Comparison of ENCODE assay signal across 32 cellular contexts in genomic region chr5:9325549-9325948, GRCh38.
"Had no signal": no experiment of that assay in that cellular context is flagged by ENCODE, and none has a peak within 500 bp of the region (broad histone marks: within the 10 kb centered on the region; RNA-seq: fewer than 3 reads in every experiment).

No MANE protein-coding gene starts in this region.

- H3K27ac ChIP-seq: brain microvascular endothelial cell, coronary artery, dorsolateral prefrontal cortex had no signal

- DNase-seq: activated CD4-positive, alpha-beta memory T cell treated with anti-CD3 and anti-CD28 coated beads for 36 hours; activated CD4-positive, alpha-beta T cell treated with anti-CD3 and anti-CD28 coated beads for 36 hours; activated CD4-positive, alpha-beta T cell treated with anti-CD3 and anti-CD28 coated beads, Interleukin-2, amount 10 ng/mL, durations not matched to agents 24 days and 14 days; activated CD4-positive, CD25-positive, alpha-beta regulatory T cell; activated CD4-positive, CD25-positive, alpha-beta regulatory T cell treated with anti-CD3 and anti-CD28 coated beads, Interleukin-2, amount 50 U/mL, for 72 hours; activated CD8-positive, alpha-beta memory T cell treated with anti-CD3 and anti-CD28 coated beads, Interleukin-2, amount 10 ng/mL, durations not matched to agents 7 days and 5 days; activated CD8-positive, alpha-beta memory T cell treated with anti-CD3 and anti-CD28 coated beads, Interleukin-2, amount 50 U/mL, for 4 hours; activated CD8-positive, alpha-beta T cell treated with anti-CD3 and anti-CD28 coated beads, Interleukin-2, amount 10 ng/mL, durations not matched to agents 7 days and 5 days; activated effector memory CD4-positive, alpha-beta T cell treated with anti-CD3 and anti-CD28 coated beads, Interleukin-2, amount 50 U/mL, for 16 hours; activated naive CD4-positive, alpha-beta T cell; activated naive CD4-positive, alpha-beta T cell treated with anti-CD3 and anti-CD28 coated beads, Interleukin-2, amount 10 ng/mL, durations not matched to agents 7 days and 5 days; activated naive CD8-positive, alpha-beta T cell treated with anti-CD3 and anti-CD28 coated beads, Interleukin-2, amount 10 ng/mL, durations not matched to agents 7 days and 5 days; activated T-cell treated with anti-CD3 and anti-CD28 coated beads, Interleukin-2, amount 50 U/mL, for 1 hour; activated T-cell treated with anti-CD3 and anti-CD28 coated beads, Interleukin-2, amount 50 U/mL, for 48 hours; amniotic stem cell; anterior cingulate cortex; brain microvascular endothelial cell; dorsolateral prefrontal cortex; effector memory CD4-positive, alpha-beta T cell; endodermal cell; foreskin fibroblast; head of caudate nucleus; T-helper 2 cell had no signal

- H3K27ac Mint-ChIP-seq: activated CD4-positive, alpha-beta memory T cell treated with anti-CD3 and anti-CD28 coated beads for 36 hours; activated CD4-positive, alpha-beta T cell treated with anti-CD3 and anti-CD28 coated beads for 36 hours; activated CD4-positive, alpha-beta T cell treated with anti-CD3 and anti-CD28 coated beads, Interleukin-2, amount 10 ng/mL, durations not matched to agents 24 days and 14 days; activated CD8-positive, alpha-beta memory T cell treated with anti-CD3 and anti-CD28 coated beads, Interleukin-2, amount 10 ng/mL, durations not matched to agents 7 days and 5 days; activated CD8-positive, alpha-beta T cell treated with anti-CD3 and anti-CD28 coated beads, Interleukin-2, amount 10 ng/mL, durations not matched to agents 7 days and 5 days; activated naive CD4-positive, alpha-beta T cell treated with anti-CD3 and anti-CD28 coated beads, Interleukin-2, amount 10 ng/mL, durations not matched to agents 7 days and 5 days; activated naive CD4-positive, alpha-beta T cell treated with anti-CD3 and anti-CD28 coated beads, Interleukin-2, amount 50 U/mL, for 72 hours; activated naive CD8-positive, alpha-beta T cell treated with anti-CD3 and anti-CD28 coated beads, Interleukin-2, amount 10 ng/mL, durations not matched to agents 7 days and 5 days; activated T-helper 1 cell treated with anti-CD3 and anti-CD28 coated beads, Interleukin-12 subunit alpha, Interleukin-12 subunit beta, Interleukin-2, Interleukin-4 antibody, amounts not matched to agents 30 ng/mL and 10 ng/mL and 1 ng/mL, durations not matched to agents 14 hours and 24 hours and 36 hours; activated T-helper 2 cell treated with anti-CD3 and anti-CD28 coated beads, Interferon-gamma antibody, Interleukin-2, Interleukin-4, amounts not matched to agents 10 μg/mL and 5 μg/mL and 100 μg/mL, durations not matched to agents 14 hours and 24 hours and 36 hours; dendritic cell treated with granulocyte-macrophage colony-stimulating factor and Interleukin-4, amounts not matched to agents 40 ng/mL and 50 ng/mL, for 4 days; endodermal cell had no signal

- H3K36me3 Mint-ChIP-seq: activated CD4-positive, alpha-beta memory T cell treated with anti-CD3 and anti-CD28 coated beads for 36 hours; activated CD8-positive, alpha-beta memory T cell treated with anti-CD3 and anti-CD28 coated beads, Interleukin-2, amount 10 ng/mL, durations not matched to agents 7 days and 5 days; activated naive CD4-positive, alpha-beta T cell treated with anti-CD3 and anti-CD28 coated beads, Interleukin-2, amount 10 ng/mL, durations not matched to agents 7 days and 5 days; activated naive CD4-positive, alpha-beta T cell treated with anti-CD3 and anti-CD28 coated beads, Interleukin-2, amount 50 U/mL, for 72 hours; activated naive CD8-positive, alpha-beta T cell treated with anti-CD3 and anti-CD28 coated beads, Interleukin-2, amount 10 ng/mL, durations not matched to agents 7 days and 5 days had no signal

- ATAC-seq: activated CD4-positive, alpha-beta T cell treated with anti-CD3 and anti-CD28 coated beads for 36 hours; activated CD8-positive, alpha-beta memory T cell treated with anti-CD3 and anti-CD28 coated beads, Interleukin-2, amount 10 ng/mL, durations not matched to agents 7 days and 5 days; activated CD8-positive, alpha-beta T cell treated with anti-CD3 and anti-CD28 coated beads, Interleukin-2, amount 10 ng/mL, durations not matched to agents 7 days and 5 days; activated naive CD4-positive, alpha-beta T cell treated with anti-CD3 and anti-CD28 coated beads, Interleukin-2, amount 50 U/mL, for 72 hours; esophagus mucosa had no signal

- H3K4me1 Mint-ChIP-seq: activated CD4-positive, alpha-beta T cell treated with anti-CD3 and anti-CD28 coated beads for 36 hours; activated CD4-positive, alpha-beta T cell treated with anti-CD3 and anti-CD28 coated beads, Interleukin-2, amount 10 ng/mL, durations not matched to agents 24 days and 14 days; activated CD8-positive, alpha-beta memory T cell treated with anti-CD3 and anti-CD28 coated beads, Interleukin-2, amount 10 ng/mL, durations not matched to agents 7 days and 5 days; activated naive CD4-positive, alpha-beta T cell treated with anti-CD3 and anti-CD28 coated beads, Interleukin-2, amount 10 ng/mL, durations not matched to agents 7 days and 5 days; activated naive CD8-positive, alpha-beta T cell treated with anti-CD3 and anti-CD28 coated beads, Interleukin-2, amount 10 ng/mL, durations not matched to agents 7 days and 5 days; central memory CD8-positive, alpha-beta T cell had no signal

- H3K36me3 ChIP-seq: brain microvascular endothelial cell had no signal

- FAIRE-seq: astrocyte, frontal cortex had no signal

- H3K27me3 ChIP-seq: brain microvascular endothelial cell, dorsolateral prefrontal cortex had no signal

- H3K9me3 Mint-ChIP-seq: activated CD4-positive, alpha-beta T cell treated with anti-CD3 and anti-CD28 coated beads, Interleukin-2, amount 10 ng/mL, durations not matched to agents 24 days and 14 days; dendritic cell treated with granulocyte-macrophage colony-stimulating factor and Interleukin-4, amounts not matched to agents 40 ng/mL and 50 ng/mL, for 4 days; endodermal cell had no signal

- H3K4me3 Mint-ChIP-seq: activated CD4-positive, alpha-beta memory T cell treated with anti-CD3 and anti-CD28 coated beads for 36 hours; activated CD4-positive, alpha-beta T cell treated with anti-CD3 and anti-CD28 coated beads for 36 hours; activated CD4-positive, alpha-beta T cell treated with anti-CD3 and anti-CD28 coated beads, Interleukin-2, amount 10 ng/mL, durations not matched to agents 24 days and 14 days; activated CD8-positive, alpha-beta memory T cell treated with anti-CD3 and anti-CD28 coated beads, Interleukin-2, amount 10 ng/mL, durations not matched to agents 7 days and 5 days; activated CD8-positive, alpha-beta T cell treated with anti-CD3 and anti-CD28 coated beads, Interleukin-2, amount 10 ng/mL, durations not matched to agents 7 days and 5 days; activated naive CD4-positive, alpha-beta T cell treated with anti-CD3 and anti-CD28 coated beads, Interleukin-2, amount 10 ng/mL, durations not matched to agents 7 days and 5 days; activated naive CD8-positive, alpha-beta T cell treated with anti-CD3 and anti-CD28 coated beads, Interleukin-2, amount 10 ng/mL, durations not matched to agents 7 days and 5 days; activated T-helper 1 cell treated with anti-CD3 and anti-CD28 coated beads, Interleukin-12 subunit alpha, Interleukin-12 subunit beta, Interleukin-2, Interleukin-4 antibody, amounts not matched to agents 30 ng/mL and 10 ng/mL and 1 ng/mL, durations not matched to agents 14 hours and 24 hours and 36 hours; central memory CD8-positive, alpha-beta T cell; dendritic cell treated with granulocyte-macrophage colony-stimulating factor and Interleukin-4, amounts not matched to agents 40 ng/mL and 50 ng/mL, for 4 days; endodermal cell had no signal

- H3K27me3 Mint-ChIP-seq: activated CD4-positive, alpha-beta memory T cell treated with anti-CD3 and anti-CD28 coated beads for 36 hours; activated CD4-positive, alpha-beta T cell treated with anti-CD3 and anti-CD28 coated beads for 36 hours; activated CD4-positive, alpha-beta T cell treated with anti-CD3 and anti-CD28 coated beads, Interleukin-2, amount 10 ng/mL, durations not matched to agents 24 days and 14 days; activated CD8-positive, alpha-beta memory T cell treated with anti-CD3 and anti-CD28 coated beads, Interleukin-2, amount 10 ng/mL, durations not matched to agents 7 days and 5 days; activated naive CD4-positive, alpha-beta T cell treated with anti-CD3 and anti-CD28 coated beads, Interleukin-2, amount 10 ng/mL, durations not matched to agents 7 days and 5 days; activated naive CD8-positive, alpha-beta T cell treated with anti-CD3 and anti-CD28 coated beads, Interleukin-2, amount 10 ng/mL, durations not matched to agents 7 days and 5 days; central memory CD8-positive, alpha-beta T cell; dendritic cell treated with granulocyte-macrophage colony-stimulating factor and Interleukin-4, amounts not matched to agents 40 ng/mL and 50 ng/mL, for 4 days had no signal

- H3K4me3 ChIP-seq: coronary artery, dorsolateral prefrontal cortex had no signal
